25 cellular contexts compared by ENCODE assay signal in genomic region chr17:8696456-8696855, GRCh38. TPM values are rescaled to one million over a fixed set of nuclear protein-coding genes. Genes with fewer than 3 reads are reported as not detected.
DNase-seq lines count a peak whose midpoint lies in the region; ATAC-seq, FAIRE-seq and TF ChIP-seq lines count a peak whose summit lies in the region.
"Had no signal": no experiment of that assay in that cellular context is flagged by ENCODE, and none has a peak within 500 bp of the region (broad histone marks: within the 10 kb centered on the region; RNA-seq: fewer than 3 reads in every experiment).

No MANE protein-coding gene starts in this region.

- no peaks in the 10 kb centered on the region for H3K9me3 Mint-ChIP-seq in GM23338
- H3K9me3 Mint-ChIP-seq: activated naive CD4-positive, alpha-beta T cell treated with anti-CD3 and anti-CD28 coated beads, Interleukin-2, amount 10 ng/mL, durations not matched to agents 7 days and 5 days; CD4-positive, alpha-beta T cell had no signal

- no peaks in the 10 kb centered on the region for H3K9me2 ChIP-seq in GM23338 (ENCODE audit: insufficient read depth)

- no peaks in the 10 kb centered on the region for H3K9me3 ChIP-seq in K562 (replicated peaks; ENCODE audit: control insufficient read depth, insufficient read depth, low read depth, low read length)
- no peaks in the 10 kb centered on the region for H3K9me3 ChIP-seq in lower lobe of right lung
- no peaks in the 10 kb centered on the region for H3K9me3 ChIP-seq in stomach
- H3K9me3 ChIP-seq: gastroesophageal sphincter, prostate gland had no signal

- H3K4me3 Mint-ChIP-seq in GM23338, result peak overlapping the region; percentile 44; the same call in 2 of the 3 replicates
- H3K4me3 Mint-ChIP-seq: activated naive CD4-positive, alpha-beta T cell treated with anti-CD3 and anti-CD28 coated beads, Interleukin-2, amount 10 ng/mL, durations not matched to agents 7 days and 5 days; CD4-positive, alpha-beta T cell; naive thymus-derived CD4-positive, alpha-beta T cell; T-cell had no signal

- TF ChIP-seq RAD21 in K562 (CRISPR knock-in tag; conservative IDR thresholded peaks at IDR 0.05 in 1 of 2, IDR thresholded peaks at IDR 0.05 in 1 of 2), result no peak

- TF ChIP-seq POLR2A in K562 (conservative IDR thresholded peaks at IDR 0.05), result no peak
- TF ChIP-seq POLR2A in stomach (IDR thresholded peaks at IDR 0.05), result no peak

- no peaks in the 10 kb centered on the region for H4K20me1 ChIP-seq in GM23338 (replicated peaks; ENCODE audit: insufficient read depth)
- H4K20me1 ChIP-seq in K562 (replicated peaks; ENCODE audit: control insufficient read depth, insufficient read depth, low read length), result no peaks in the 10 kb centered on the region

- DNase-seq in GM23338 (ENCODE audit: low spot score) (peak; percentile 70), K562 (ENCODE audit: extremely low read depth in 1 of 4, low spot score in 3 of 4) (no peak), lower lobe of right lung (no peak), stomach (no peak), anterior cingulate cortex (lab: John Stamatoyannopoulos, UW) (no peak)
- DNase-seq: activated naive CD4-positive, alpha-beta T cell treated with anti-CD3 and anti-CD28 coated beads, Interleukin-2, amount 10 ng/mL, durations not matched to agents 7 days and 5 days; CD4-positive, alpha-beta T cell; dermis blood vessel endothelial cell; DND-41; HCEC 1CT; KG1; naive thymus-derived CD4-positive, alpha-beta T cell; NCI-H1092 treated with DMSO at 0.1 percent for 48 hours; NCI-H2107; NCI-H526; Right ventricle myocardium superior; small intestine; stimulated activated CD4-positive, alpha-beta T cell treated with anti-CD3 and anti-CD28 coated beads, Interleukin-4, amount 100 ng/mL, for 4 hours; T-cell had no signal

- peaks cover 17% of the 10 kb centered on the region for H3K4me1 ChIP-seq in GM23338 (ENCODE audit: insufficient read depth)
- H3K4me1 ChIP-seq in K562 (replicated peaks in 1 of 2; ENCODE audit: control insufficient read depth in 2 of 2, insufficient read depth in 2 of 2, low read length in 2 of 2), result peaks cover 0 to 8% of the 10 kb centered on the region in 2 experiments; a peak in 3 of 5 replicates
- H3K4me1 ChIP-seq in lower lobe of right lung, result no peaks in the 10 kb centered on the region
- H3K4me1 ChIP-seq in stomach, result peaks cover 15 to 25% (median 21%) of the 10 kb centered on the region in 4 donors
- H3K4me1 ChIP-seq: prostate gland had no signal

- 4% methylated on average over 6 of the region's 7 CpGs for WGBS in K562 (ENCODE audit: insufficient coverage, low coverage, missing lambda C conversion rate)
- 72 to 89% (median 82%) methylated on average over 4 to 7 of the region's 7 CpGs for WGBS in stomach, 5 donors

- peak; percentile 35 to 42 for TF ChIP-seq CTCF in GM23338 (conservative IDR thresholded peaks at IDR 0.05; ENCODE audit: low read depth in 2 of 2)
- TF ChIP-seq CTCF in K562 (IDR thresholded peaks at IDR 0.05 in 2 of 3, conservative IDR thresholded peaks at IDR 0.05 in 1 of 3; ENCODE audit: insufficient read depth in 2 of 3, low read depth in 1 of 3, low read length in 3 of 3), result no peak
- TF ChIP-seq CTCF in lower lobe of right lung (IDR thresholded peaks at IDR 0.05), result no peak
- no peak for TF ChIP-seq CTCF in stomach (IDR thresholded peaks at IDR 0.05)

- H3K79me2 ChIP-seq in GM23338 (replicated peaks; ENCODE audit: insufficient read depth), result no peaks in the 10 kb centered on the region
- H3K79me2 ChIP-seq in K562 (ENCODE audit: control insufficient read depth, insufficient read depth, low read length), result no peaks in the 10 kb centered on the region

- no peak for FAIRE-seq in K562 (lab: Jason Lieb, UNC)
- FAIRE-seq: small intestine had no signal

- H3F3A ChIP-seq in GM23338 (replicated peaks; ENCODE audit: low read depth), result peaks cover 5% of the 10 kb centered on the region; the same call in 1 of the 2 replicates

- no TSS peak for BruUV-seq in K562 (replicated peaks; lab: Mats Ljungman, UMichigan)

- H3K27me3 ChIP-seq in GM23338 (ENCODE audit: insufficient read depth), result no peaks in the 10 kb centered on the region
- H3K27me3 ChIP-seq in K562 (ENCODE audit: control insufficient read depth in 2 of 2, insufficient read depth in 2 of 2, low read length in 2 of 2), result peaks cover 0 to 43% of the 10 kb centered on the region in 2 experiments; a peak in 4 of 5 replicates
- H3K27me3 ChIP-seq in lower lobe of right lung (ENCODE audit: low read depth), result peaks cover 8% of the 10 kb centered on the region
- H3K27me3 ChIP-seq in stomach, result peaks cover 0 to 28% (median 0%) of the 10 kb centered on the region in 3 donors
- H3K27me3 ChIP-seq: gastroesophageal sphincter had no signal

- no peak for TF ChIP-seq EP300 in K562 (IDR thresholded peaks at IDR 0.05; ENCODE audit: low read length)
- TF ChIP-seq EP300 in stomach (IDR thresholded peaks at IDR 0.05), result no peak

- in situ Hi-C loops in K562 (cut with MboI), result no loop called here

- H3K4me3 ChIP-seq in GM23338, result peak overlapping the region; percentile 25; the same call in 1 of the 2 replicates
- H3K4me3 ChIP-seq in K562, result no peak overlapping the region
- H3K4me3 ChIP-seq in lower lobe of right lung, result no peak overlapping the region
- H3K4me3 ChIP-seq in stomach, result no peak overlapping the region
- H3K4me3 ChIP-seq: gastroesophageal sphincter, prostate gland had no signal

- peaks cover 26% of the 10 kb centered on the region for H3K4me1 Mint-ChIP-seq in GM23338
- H3K4me1 Mint-ChIP-seq: activated naive CD4-positive, alpha-beta T cell treated with anti-CD3 and anti-CD28 coated beads, Interleukin-2, amount 10 ng/mL, durations not matched to agents 7 days and 5 days had no signal

- H3K36me3 ChIP-seq in GM23338 (ENCODE audit: insufficient read depth), result no peaks in the 10 kb centered on the region
- H3K36me3 ChIP-seq in K562 (ENCODE audit: control insufficient read depth, insufficient read depth, low read length), result no peaks in the 10 kb centered on the region
- no peaks in the 10 kb centered on the region for H3K36me3 ChIP-seq in lower lobe of right lung
- no peaks in the 10 kb centered on the region for H3K36me3 ChIP-seq in stomach
- H3K36me3 ChIP-seq: gastroesophageal sphincter, prostate gland had no signal

- no peaks in the 10 kb centered on the region for H3K36me3 Mint-ChIP-seq in GM23338 (ENCODE audit: low read depth)
- H3K36me3 Mint-ChIP-seq: activated naive CD4-positive, alpha-beta T cell treated with anti-CD3 and anti-CD28 coated beads, Interleukin-2, amount 10 ng/mL, durations not matched to agents 7 days and 5 days; naive thymus-derived CD4-positive, alpha-beta T cell; T-cell had no signal

- H3K27ac Mint-ChIP-seq in GM23338, result peak overlapping the region; percentile 95
- H3K27ac Mint-ChIP-seq: activated naive CD4-positive, alpha-beta T cell treated with anti-CD3 and anti-CD28 coated beads, Interleukin-2, amount 10 ng/mL, durations not matched to agents 7 days and 5 days; CD4-positive, alpha-beta T cell; naive thymus-derived CD4-positive, alpha-beta T cell; T-cell had no signal

- POLR2A ChIA-PET in K562 (lab: Yijun Ruan, JAX), result interaction anchor here (0.6 to 0.9 kb wide), 2 partner anchors 27 to 561 kb away, joined by 3 read pairs; no protein-coding TSS in a partner anchor

- intact Hi-C loops in K562 (cut with micrococcal nuclease), result no loop called here
- intact Hi-C loops in lower lobe of right lung (cut with DNase I), result no loop called here
- intact Hi-C loops in stomach (cut with DNase I; ENCODE audit: low total_unique reads), result no loop called here

- CTCF ChIA-PET in K562 (lab: Yijun Ruan, JAX; ENCODE audit: low intra/inter-chr PET ratio), result no interaction called here

- H3K27ac ChIP-seq in GM23338 (ENCODE audit: low read depth), result peak overlapping the region; percentile 91
- no peak overlapping the region for H3K27ac ChIP-seq in K562 (ENCODE audit: extremely low read depth, low read depth, low read length)
- H3K27ac ChIP-seq in lower lobe of right lung, result peak overlapping the region; percentile 73
- peak overlapping the region in 3 of 5 donors; percentile 33 to 71 (median 46) for H3K27ac ChIP-seq in stomach
- H3K27ac ChIP-seq: gastroesophageal sphincter, prostate gland had no signal

- H3K4me2 ChIP-seq in GM23338 (peak overlapping the region; percentile 56), K562 (ENCODE audit: insufficient read depth, low read length) (no peak overlapping the region)

- peaks cover 7% of the 10 kb centered on the region for H3K27me3 Mint-ChIP-seq in GM23338 (ENCODE audit: insufficient read depth, low read depth, poor library complexity)

- H2AFZ ChIP-seq in GM23338, result no peak overlapping the region; the same call in 1 of the 2 replicates
- H2AFZ ChIP-seq in K562 (ENCODE audit: low read depth, low read length), result no peak overlapping the region

- H3K9ac ChIP-seq in K562 (ENCODE audit: insufficient read depth in 1 of 2, low read depth in 2 of 2, low read length in 2 of 2), result no peak overlapping the region

- H3K9me1 ChIP-seq in K562 (ENCODE audit: control insufficient read depth, insufficient read depth, low read length), result no peaks in the 10 kb centered on the region

- ATAC-seq in GM23338 (peak; percentile 15; the same call in 2 of the 3 replicates), K562 (peak; percentile 72), lower lobe of right lung (no peak), GM18870 (IDR thresholded peaks at IDR 0.05; ENCODE audit: unreplicated experiment) (no peak), GM21390 (IDR thresholded peaks at IDR 0.05; ENCODE audit: unreplicated experiment) (no peak), HG02763 (IDR thresholded peaks at IDR 0.05; ENCODE audit: unreplicated experiment) (no peak)
- ATAC-seq: naive thymus-derived CD4-positive, alpha-beta T cell; T-cell had no signal

RNA-seq across cellular contexts. Expression of gene CCDC42, which starts 48.2 kb away (rescaled TPM):
- total RNA-seq in GM23338 (2014; rRNA removed; shearing (Covaris generic)), result not detected in 2 replicates
- polyA plus RNA-seq in GM23338 (2016; fragmentation: Nextera tagmentation; extraction: Ambion mirVana) (not detected in 2 replicates), K562 (2011; rRNA removed) (not detected in 2 replicates), K562 (2014; fragmentation: Illumina TruSeq; extraction: Trizol) (not detected in 2 replicates), K562 (2014; fragmentation: Nextera tagmentation; extraction: Ambion mirVana) (not detected), K562 (2014; rRNA removed) (not detected in 2 replicates), stomach (not detected)
- total RNA-seq in K562 (2011; cell fraction: chromatin; rRNA removed; ENCODE audit: low replicate concordance), result not detected in 2 replicates
- not detected in 2 replicates for total RNA-seq in K562 (2011; cell fraction: nucleolus; rRNA removed)
- not detected in 2 replicates for total RNA-seq in K562 (2011; cell fraction: nucleoplasm; rRNA removed)
- total RNA-seq in K562 (2014; rRNA removed) (not detected in 2 replicates), K562 (2014; rRNA removed; fragmentation: Illumina TruSeq; extraction: Trizol) (not detected in 2 replicates), K562 (2015; rRNA removed; fragmentation: Illumina TruSeq; extraction: Trizol) (not detected in 2 replicates), K562 (2021) (not detected in 2 replicates), lower lobe of right lung (not detected), stomach (not detected)
- 0.04 TPM in 1 of 2 replicates, not detected in the other for polyA plus RNA-seq in K562 (2011; cell fraction: cytosol; rRNA removed)
- polyA plus RNA-seq in K562 (2011; cell fraction: nucleus; rRNA removed), result not detected in 2 replicates
- not detected in 2 replicates for polyA plus RNA-seq in K562 (2012)
- not detected in 2 replicates for polyA minus RNA-seq in K562 (2011; rRNA and poly(A)+ RNA removed)
- polyA minus RNA-seq in K562 (2011; cell fraction: cytosol; rRNA and poly(A)+ RNA removed), result not detected in 2 replicates
- polyA minus RNA-seq in K562 (2011; cell fraction: nucleus; rRNA and poly(A)+ RNA removed), result not detected in 2 replicates
- total RNA-seq: CD4-positive, alpha-beta T cell; dermis blood vessel endothelial cell; gastroesophageal sphincter; lower leg skin; Right ventricle myocardium superior had no signal
- polyA plus RNA-seq: naive thymus-derived CD4-positive, alpha-beta T cell; small intestine had no signal

Comparison
In these comparisons a context has a peak if more than half of its experiments do, and no peak if none do; other contexts are left out.
1. ATAC-seq: peak in GM23338 (single experiment) and K562 (single experiment); none in lower lobe of right lung (0 of 2), GM18870 (single experiment), GM21390 (single experiment) and HG02763 (single experiment).
2. CTCF ChIP-seq: peak in GM23338 (2 of 2); none in K562 (0 of 3), lower lobe of right lung (single experiment) and stomach (0 of 7).